8 cellular contexts compared by ENCODE assay signal in the genomic region with DNA sequence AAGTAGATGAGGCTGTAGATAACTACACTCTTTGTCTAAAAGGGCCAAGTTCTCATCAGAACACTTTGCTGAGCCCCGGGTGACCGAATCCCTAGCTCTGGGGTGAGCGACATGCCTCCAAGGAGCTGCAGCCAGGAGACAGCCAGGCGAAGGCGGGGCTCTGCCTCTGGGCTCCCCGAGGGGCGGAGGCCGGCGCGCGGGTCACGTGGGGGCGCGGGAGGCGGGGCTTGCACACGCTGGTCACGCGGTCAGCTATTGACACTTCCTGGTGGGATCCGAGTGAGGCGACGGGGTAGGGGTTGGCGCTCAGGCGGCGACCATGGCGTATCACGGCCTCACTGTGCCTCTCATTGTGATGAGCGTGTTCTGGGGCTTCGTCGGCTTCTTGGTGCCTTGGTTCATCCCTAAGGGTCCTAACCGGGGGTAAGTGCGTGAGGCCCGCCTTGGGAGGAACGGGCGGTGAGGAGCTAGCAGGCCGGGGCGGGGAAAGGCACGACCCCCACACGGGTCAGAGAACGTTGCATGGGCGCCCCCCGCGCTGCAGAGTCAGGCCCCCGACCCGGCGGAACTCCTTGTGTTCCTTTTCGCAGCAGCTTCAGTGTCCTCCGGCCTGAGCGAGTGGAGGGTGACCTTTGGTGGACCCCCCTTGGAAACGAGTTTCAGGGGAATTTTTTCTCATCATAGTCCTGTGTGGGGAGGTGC. TPM values are rescaled to one million over a fixed set of nuclear protein-coding genes. Genes with fewer than 3 reads are reported as not detected.
DNase-seq lines count a peak whose midpoint lies in the region; ATAC-seq and TF ChIP-seq lines count a peak whose summit lies in the region.

A gene (plus strand): TSS at position 230 of the 702 bp plus-strand sequence. CDS start 90 bp downstream, at position 320.

- TF ChIP-seq CTCF in GM10266 (IDR thresholded peaks at IDR 0.05; ENCODE audit: control insufficient read depth, insufficient read depth, low read depth, missing control alignments) (peak; percentile 1), osteoblast (IDR thresholded peaks at IDR 0.05; ENCODE audit: extremely low read depth, low read depth, low read length) (no peak), testis (IDR thresholded peaks at IDR 0.05) (peak in 1 of 3 experiments; percentile 7)

- H3K4me3 Mint-ChIP-seq in activated naive CD8-positive, alpha-beta T cell, result peak within 1 kb of the TSS; percentile 98

- H3K4me1 Mint-ChIP-seq in activated naive CD8-positive, alpha-beta T cell (ENCODE audit: low read depth), result peaks cover 32% of the 10 kb centered on the region

- H3K4me2 ChIP-seq in osteoblast (ENCODE audit: insufficient read depth, low read length), result peak within 1 kb of the TSS; percentile 98

- peaks cover 18% of the 10 kb centered on the region for H3K36me3 ChIP-seq in osteoblast (ENCODE audit: insufficient read depth, low read length)
- H3K36me3 ChIP-seq in testis (ENCODE audit: low read depth, missing control alignments), result no peaks in the 10 kb centered on the region

- peak; percentile 91 for DNase-seq in GM10266 (ENCODE audit: extremely low spot score)
- peak; percentile 82 for DNase-seq in NCI-H1092 treated with DMSO at 0.1 percent for 48 hours (lab: John Stamatoyannopoulos, UW)
- DNase-seq in SKM-1 treated with dmso at 0.1 percent for 144 hours (lab: John Stamatoyannopoulos, UW; ENCODE audit: unreplicated experiment), result peak; percentile 90
- peak; percentile 95 for DNase-seq in glomerular visceral epithelial cell (ENCODE audit: extremely low spot score)
- DNase-seq in osteoblast (ENCODE audit: insufficient read length, low spot score, missing footprints), result peak; percentile 96
- DNase-seq in testis, result peak; percentile 98

- 0% methylated on average over 3 to 49 of the region's 49 CpGs for WGBS in testis, 2 donors

- H3K27ac Mint-ChIP-seq in activated naive CD8-positive, alpha-beta T cell, result peak within 1 kb of the TSS; percentile 98

- peak within 1 kb of the TSS; percentile 97 for H3K27ac ChIP-seq in osteoblast (ENCODE audit: low read depth, low read length)
- peak within 1 kb of the TSS; percentile 85 to 94 for H3K27ac ChIP-seq in testis

- no peaks in the 10 kb centered on the region for H3K27me3 Mint-ChIP-seq in activated naive CD8-positive, alpha-beta T cell

- TF ChIP-seq POLR2A in testis (IDR thresholded peaks at IDR 0.05), result peak; percentile 48

- H3K4me3 ChIP-seq in osteoblast (ENCODE audit: insufficient read depth, low read length) (peak within 1 kb of the TSS; percentile 97), testis (peak within 1 kb of the TSS; percentile 69 to 91)

- H3K9me3 ChIP-seq in osteoblast (ENCODE audit: low read depth, low read length) (no peaks in the 10 kb centered on the region), testis (no peaks in the 10 kb centered on the region)

- H3K79me2 ChIP-seq in osteoblast (ENCODE audit: insufficient read depth, low read length), result peaks cover 52% of the 10 kb centered on the region

- peaks cover 29% of the 10 kb centered on the region for H4K20me1 ChIP-seq in osteoblast (ENCODE audit: insufficient read depth, low read length)

- H3K4me1 ChIP-seq in osteoblast (ENCODE audit: insufficient read depth, low read length) (peaks cover 9% of the 10 kb centered on the region), testis (peaks cover 14% of the 10 kb centered on the region)

- no peaks in the 10 kb centered on the region for H3K27me3 ChIP-seq in osteoblast (ENCODE audit: insufficient read depth, low read length)
- no peaks in the 10 kb centered on the region for H3K27me3 ChIP-seq in testis

- peak within 1 kb of the TSS; percentile 86 for H2AFZ ChIP-seq in osteoblast (ENCODE audit: low read length)

- no peaks in the 10 kb centered on the region for H3K36me3 Mint-ChIP-seq in activated naive CD8-positive, alpha-beta T cell

- H3K9me3 Mint-ChIP-seq in activated naive CD8-positive, alpha-beta T cell (ENCODE audit: low read depth), result no peaks in the 10 kb centered on the region

- peak; percentile 90 for ATAC-seq in HG02610 (IDR thresholded peaks at IDR 0.05; ENCODE audit: unreplicated experiment)

- intact Hi-C loops in testis (cut with DNase I; ENCODE audit: low total_unique reads), result no loop called here

RNA-seq across cellular contexts. Expression of the gene that starts here (rescaled TPM):
- total RNA-seq in osteoblast (177 and 181 TPM in 2 replicates), testis (100 to 1,000 TPM; 124 to 134 TPM)
- 170 TPM for polyA plus RNA-seq in testis (ENCODE audit: insufficient read depth, low read depth, low replicate concordance)

Comparison
In these comparisons a context has a peak if more than half of its experiments do, and no peak if none do; other contexts are left out.
1. Peak in every context shown above with its lines: DNase-seq, ATAC-seq, H3K4me3 ChIP-seq and H3K27ac ChIP-seq.